In the genomic region with DNA sequence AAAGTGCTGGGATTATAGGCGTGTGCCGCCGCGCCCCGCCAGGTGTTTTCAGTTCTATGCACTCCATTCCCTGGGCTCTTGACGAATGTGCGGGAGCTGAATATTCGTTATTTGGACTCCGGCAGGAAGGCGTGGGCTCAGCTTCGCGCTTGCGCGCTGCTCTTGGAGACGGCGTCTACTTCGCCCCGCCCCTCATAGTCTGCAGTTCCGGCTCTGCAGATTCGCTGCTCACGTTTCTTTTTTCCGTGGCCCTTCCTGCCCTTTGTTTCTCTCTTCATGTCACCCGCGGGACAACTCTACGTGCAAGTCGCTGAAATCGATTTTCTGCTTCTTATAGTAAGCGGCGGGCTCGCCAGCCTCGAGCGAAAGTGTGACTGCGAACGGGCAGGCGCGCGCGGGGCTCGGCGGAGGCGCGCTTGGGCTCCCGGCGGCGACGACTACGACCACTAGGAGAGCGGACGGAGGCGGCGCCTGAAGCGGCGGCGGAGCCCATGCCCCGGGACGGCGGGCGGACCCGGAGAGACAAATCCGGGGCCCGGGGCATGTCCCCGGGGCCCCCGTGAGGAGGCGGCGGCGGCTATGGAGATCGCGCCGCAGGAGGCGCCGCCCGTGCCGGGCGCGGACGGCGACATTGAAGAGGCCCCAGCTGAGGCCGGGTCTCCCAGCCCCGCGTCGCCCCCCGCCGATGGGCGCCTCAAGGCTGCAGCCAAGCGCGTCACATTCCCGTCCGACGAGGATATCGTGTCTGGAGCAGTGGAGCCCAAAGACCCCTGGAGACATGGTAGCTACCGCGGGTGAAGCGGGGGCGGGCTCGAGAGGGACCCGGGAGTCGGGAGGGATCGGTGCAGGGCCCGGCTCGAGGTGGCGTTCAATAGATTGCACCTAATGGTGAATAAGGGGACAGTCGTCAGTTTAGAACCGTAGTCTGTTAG, we compare ENCODE assay signal across 8 cellular contexts. TPM values are rescaled to one million over a fixed set of nuclear protein-coding genes. Genes with fewer than 3 reads are reported as not detected.
DNase-seq lines count a peak whose midpoint lies in the region; ATAC-seq and TF ChIP-seq lines count a peak whose summit lies in the region.

A gene with protein sequence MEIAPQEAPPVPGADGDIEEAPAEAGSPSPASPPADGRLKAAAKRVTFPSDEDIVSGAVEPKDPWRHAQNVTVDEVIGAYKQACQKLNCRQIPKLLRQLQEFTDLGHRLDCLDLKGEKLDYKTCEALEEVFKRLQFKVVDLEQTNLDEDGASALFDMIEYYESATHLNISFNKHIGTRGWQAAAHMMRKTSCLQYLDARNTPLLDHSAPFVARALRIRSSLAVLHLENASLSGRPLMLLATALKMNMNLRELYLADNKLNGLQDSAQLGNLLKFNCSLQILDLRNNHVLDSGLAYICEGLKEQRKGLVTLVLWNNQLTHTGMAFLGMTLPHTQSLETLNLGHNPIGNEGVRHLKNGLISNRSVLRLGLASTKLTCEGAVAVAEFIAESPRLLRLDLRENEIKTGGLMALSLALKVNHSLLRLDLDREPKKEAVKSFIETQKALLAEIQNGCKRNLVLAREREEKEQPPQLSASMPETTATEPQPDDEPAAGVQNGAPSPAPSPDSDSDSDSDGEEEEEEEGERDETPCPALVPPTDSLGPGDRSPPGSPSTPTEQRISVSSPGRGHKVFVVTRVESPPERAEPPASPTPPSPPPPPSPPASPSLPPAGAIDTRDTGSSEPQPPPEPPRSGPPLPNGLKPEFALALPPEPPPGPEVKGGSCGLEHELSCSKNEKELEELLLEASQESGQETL (plus strand): TSS at position 433 of the 932 bp plus-strand sequence. CDS start 147 bp downstream, at position 580.

- peaks cover 0 to 28% (median 9%) of the 10 kb centered on the region in 3 donors for H3K36me3 ChIP-seq in esophagus squamous epithelium

- TF ChIP-seq CTCF in esophagus squamous epithelium (IDR thresholded peaks at IDR 0.05): peak in 4 of 6 experiments; percentile 27 to 55 (median 46)

- peak within 1 kb of the TSS; percentile 67 to 97 (median 75) for H3K4me3 ChIP-seq in esophagus squamous epithelium

- H3K36me3 Mint-ChIP-seq in activated T-cell treated with anti-CD3 and anti-CD28 coated beads, Interleukin-2, amount 50 U/mL, for 72 hours (ENCODE audit: insufficient read depth in 2 of 2): peaks cover 5 to 8% of the 10 kb centered on the region in 2 donors

- peak within 1 kb of the TSS; percentile 95 to 96 for H3K4me3 Mint-ChIP-seq in activated T-cell treated with anti-CD3 and anti-CD28 coated beads, Interleukin-2, amount 50 U/mL, for 72 hours

- DNase-seq in DMS153 (lab: John Stamatoyannopoulos, UW): peak; percentile 96
- peak; percentile 95 for DNase-seq in Kasumi-1 (lab: John Stamatoyannopoulos, UW)
- DNase-seq in RKO (ENCODE audit: low spot score): peak; percentile 99
- DNase-seq in activated T-cell treated with anti-CD3 and anti-CD28 coated beads, Interleukin-2, amount 50 U/mL, for 72 hours: peak; percentile 92 to 95
- peak; percentile 70 for DNase-seq in esophagus squamous epithelium (lab: John Stamatoyannopoulos, UW)
- peak; percentile 99 for DNase-seq in myocyte (ENCODE audit: low read depth)
- peak; percentile 88 to 89 for DNase-seq in stimulated activated CD8-positive, alpha-beta memory T cell treated with anti-CD3 and anti-CD28 coated beads, Interleukin-7, amount 100 ng/mL, for 4 hours (ENCODE audit: low read depth in 2 of 2)

- no peaks in the 10 kb centered on the region for H3K9me3 ChIP-seq in esophagus squamous epithelium

- peak within 1 kb of the TSS; percentile 86 to 95 (median 92) for H3K27ac ChIP-seq in esophagus squamous epithelium

- peak within 1 kb of the TSS; percentile 99 for H3K27ac Mint-ChIP-seq in activated T-cell treated with anti-CD3 and anti-CD28 coated beads, Interleukin-2, amount 50 U/mL, for 72 hours

- H3K9me3 Mint-ChIP-seq in activated T-cell treated with anti-CD3 and anti-CD28 coated beads, Interleukin-2, amount 50 U/mL, for 72 hours: no peaks in the 10 kb centered on the region

- intact Hi-C loops in esophagus squamous epithelium (cut with DNase I): no loop called here

- peak; percentile 59 for ATAC-seq in GM21723 (IDR thresholded peaks at IDR 0.05; ENCODE audit: unreplicated experiment)
- ATAC-seq in activated T-cell treated with anti-CD3 and anti-CD28 coated beads, Interleukin-2, amount 50 U/mL, for 72 hours (replicated peaks in 1 of 2): peak; percentile 76 to 81

- H3K27me3 ChIP-seq in esophagus squamous epithelium: no peaks in the 10 kb centered on the region

- peak in 2 of 4 donors; percentile 34 to 42 for TF ChIP-seq POLR2A in esophagus squamous epithelium (IDR thresholded peaks at IDR 0.05)

- H3K27me3 Mint-ChIP-seq in activated T-cell treated with anti-CD3 and anti-CD28 coated beads, Interleukin-2, amount 50 U/mL, for 72 hours (ENCODE audit: low read depth): no peaks in the 10 kb centered on the region

- WGBS in esophagus squamous epithelium, 2 donors: 0% methylated on average over 26 to 33 of the region's 103 CpGs

- H3K4me1 Mint-ChIP-seq in activated T-cell treated with anti-CD3 and anti-CD28 coated beads, Interleukin-2, amount 50 U/mL, for 72 hours (ENCODE audit: low read depth): peaks cover 55% of the 10 kb centered on the region

- H3K4me1 ChIP-seq in esophagus squamous epithelium: peaks cover 33 to 79% (median 52%) of the 10 kb centered on the region in 3 donors

RNA-seq across cellular contexts. Expression of the gene that starts here (rescaled TPM):
- total RNA-seq in activated T-cell treated with anti-CD3 and anti-CD28 coated beads, Interleukin-2, amount 50 U/mL, for 72 hours: 10 to 100 TPM; 11.8 to 17.3 TPM
- total RNA-seq in esophagus squamous epithelium: 10 to 100 TPM; 25.1 to 35.5 (median 30.8) TPM
- total RNA-seq in myocyte: 73.3 and 80.2 TPM in 2 replicates
- 31.6 TPM for polyA plus RNA-seq in myocyte (2012)

Comparison
In these comparisons a context has a peak if more than half of its experiments do, and no peak if none do; other contexts are left out.
1. Peak in every context shown above with its lines: DNase-seq, ATAC-seq, H3K4me3 ChIP-seq and H3K27ac ChIP-seq.